Comparison of ENCODE assay signal across 9 cellular contexts in the genomic region with DNA sequence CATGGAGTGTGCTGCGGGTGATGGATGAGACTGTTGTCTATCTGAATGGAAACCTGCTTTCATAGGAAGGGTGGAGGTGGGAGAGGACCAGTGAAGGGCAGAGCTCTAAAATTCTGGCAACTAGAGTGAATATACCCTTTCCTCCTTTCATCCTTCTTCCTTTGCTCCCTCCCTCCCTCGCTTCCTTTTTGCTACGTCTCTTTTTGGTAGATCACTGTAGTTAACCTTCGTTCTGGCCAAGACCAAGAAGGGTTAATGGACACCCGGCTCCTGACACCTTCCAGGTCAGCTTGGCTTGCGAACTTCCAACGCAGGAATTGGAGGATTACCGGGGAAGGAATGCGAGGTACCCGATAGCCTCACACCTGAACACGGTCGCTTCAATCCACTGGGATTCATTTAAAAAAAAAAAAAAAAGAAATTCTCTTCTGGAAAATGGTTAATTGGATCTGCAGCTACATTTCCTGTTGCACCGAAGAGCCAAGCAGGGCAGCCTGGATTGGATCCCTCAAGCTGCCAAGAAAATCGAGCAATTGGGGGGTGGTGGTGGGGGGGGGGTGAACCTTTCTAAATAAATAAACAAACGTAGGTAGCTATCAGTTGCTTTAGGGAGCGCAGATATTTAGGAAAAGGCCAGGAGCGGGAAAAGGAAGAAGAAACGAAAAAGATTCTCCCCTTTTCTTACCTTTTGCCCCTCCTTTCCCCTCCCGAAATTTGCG. TPM values are rescaled to one million over a fixed set of nuclear protein-coding genes. Genes with fewer than 3 reads are reported as not detected.
A peak's percentile ranks its signal among the peaks of the same experiment; 100 is the strongest.
DNase-seq lines count a peak whose midpoint lies in the region; TF ChIP-seq lines count a peak whose summit lies in the region.
"Had no signal": no experiment of that assay in that cellular context is flagged by ENCODE, and none has a peak within 500 bp of the region (broad histone marks: within the 10 kb centered on the region; RNA-seq: fewer than 3 reads in every experiment).

No MANE protein-coding gene starts in this region.

- intact Hi-C loops in tibial artery (cut with DNase I; ENCODE audit: low total_unique reads), result loop anchor here (5.0 kb wide), 1 partner anchor 1059 kb away; no protein-coding TSS in a partner anchor

- H3K9me3 ChIP-seq in NT2/D1 (ENCODE audit: insufficient read depth, low read length), result no peaks in the 10 kb centered on the region
- peaks cover 0 to 2% of the 10 kb centered on the region in 2 donors for H3K9me3 ChIP-seq in esophagus (ENCODE audit: control insufficient read depth in 2 of 2, insufficient read depth in 1 of 2, low read depth in 1 of 2, low read length in 1 of 2)
- H3K9me3 ChIP-seq in tibial artery, result no peaks in the 10 kb centered on the region

- no peaks in the 10 kb centered on the region for H3K36me3 ChIP-seq in NT2/D1 (ENCODE audit: insufficient read depth, insufficient read length, low read length)
- no peaks in the 10 kb centered on the region for H3K36me3 ChIP-seq in esophagus (ENCODE audit: control insufficient read depth in 2 of 2, insufficient read depth in 2 of 2, low read length in 1 of 2)
- no peaks in the 10 kb centered on the region for H3K36me3 ChIP-seq in tibial artery

- H3K4me3 Mint-ChIP-seq in nephron, result peak overlapping the region; percentile 79 to 86 (median 83)

- H3K9me3 Mint-ChIP-seq in nephron, result no peaks in the 10 kb centered on the region

- no peak for TF ChIP-seq CTCF in nephron (IDR thresholded peaks at IDR 0.05; ENCODE audit: unreplicated experiment in 3 of 3)
- TF ChIP-seq CTCF in tibial artery (IDR thresholded peaks at IDR 0.05), result no peak

- no peak overlapping the region for H3K9ac ChIP-seq in NT2/D1 (ENCODE audit: insufficient read length, low read depth)

- H3K27me3 Mint-ChIP-seq in nephron (ENCODE audit: low read depth), result peaks cover 34% of the 10 kb centered on the region

- peaks cover 5% of the 10 kb centered on the region for H3K36me3 Mint-ChIP-seq in nephron (ENCODE audit: low read depth)

- H3K27me3 ChIP-seq in NT2/D1 (ENCODE audit: insufficient read depth, insufficient read length) (peaks cover 74% of the 10 kb centered on the region), esophagus (ENCODE audit: control insufficient read depth in 1 of 2, insufficient read depth in 2 of 2, low read length in 2 of 2) (peaks cover 2 to 14% of the 10 kb centered on the region in 2 donors), tibial artery (no peaks in the 10 kb centered on the region)

- H3K27ac Mint-ChIP-seq in nephron, result peak overlapping the region; percentile 96 to 99 (median 99)

- H3K4me3 ChIP-seq in NT2/D1 (ENCODE audit: insufficient read length, low read depth) (peak overlapping the region; percentile 36), esophagus (ENCODE audit: low read depth in 1 of 2, low read length in 2 of 2) (peak overlapping the region in 1 of 2 donors; percentile 42), tibial artery (peak overlapping the region; percentile 92 to 97)

- 24 to 35% methylated on average over 20 of the region's 20 CpGs for WGBS in esophagus, 2 donors

- peaks cover 4% of the 10 kb centered on the region for H3K4me1 ChIP-seq in NT2/D1 (ENCODE audit: insufficient read depth, insufficient read length)
- H3K4me1 ChIP-seq in esophagus (ENCODE audit: control insufficient read depth in 2 of 2, insufficient read depth in 2 of 2, low read length in 1 of 2), result peaks cover 0 to 9% of the 10 kb centered on the region in 2 donors
- H3K4me1 ChIP-seq in tibial artery, result peaks cover 0 to 54% (median 18%) of the 10 kb centered on the region in 4 donors

- peaks cover 72% of the 10 kb centered on the region for H3K4me1 Mint-ChIP-seq in nephron

- DNase-seq in NT2/D1 (ENCODE audit: low read depth, low spot score) (no peak), tibial artery (no peak), DMS 273 treated with DMSO at 0.1 percent for 48 hours (lab: John Stamatoyannopoulos, UW) (no peak), NCI-H1092 treated with DMSO at 0.1 percent for 48 hours (lab: John Stamatoyannopoulos, UW) (no peak), NCI-H1105 (lab: John Stamatoyannopoulos, UW) (no peak)
- no peak for DNase-seq in activated naive CD4-positive, alpha-beta T cell treated with anti-CD3 and anti-CD28 coated beads, Interleukin-2, amount 50 U/mL, for 16 hours
- DNase-seq: NCI-H1436 had no signal

- H3K27ac ChIP-seq in esophagus (ENCODE audit: low read depth in 2 of 2, low read length in 1 of 2) (peak overlapping the region; percentile 86 to 91), tibial artery (peak overlapping the region; percentile 96 to 100)

RNA-seq across cellular contexts. Expression of a gene that starts 9.6 kb away (rescaled TPM):
- 1 to 10 TPM; 5.0 to 9.3 TPM for polyA plus RNA-seq in esophagus
